ENCODE assay signal across 17 cellular contexts in the genomic region with DNA sequence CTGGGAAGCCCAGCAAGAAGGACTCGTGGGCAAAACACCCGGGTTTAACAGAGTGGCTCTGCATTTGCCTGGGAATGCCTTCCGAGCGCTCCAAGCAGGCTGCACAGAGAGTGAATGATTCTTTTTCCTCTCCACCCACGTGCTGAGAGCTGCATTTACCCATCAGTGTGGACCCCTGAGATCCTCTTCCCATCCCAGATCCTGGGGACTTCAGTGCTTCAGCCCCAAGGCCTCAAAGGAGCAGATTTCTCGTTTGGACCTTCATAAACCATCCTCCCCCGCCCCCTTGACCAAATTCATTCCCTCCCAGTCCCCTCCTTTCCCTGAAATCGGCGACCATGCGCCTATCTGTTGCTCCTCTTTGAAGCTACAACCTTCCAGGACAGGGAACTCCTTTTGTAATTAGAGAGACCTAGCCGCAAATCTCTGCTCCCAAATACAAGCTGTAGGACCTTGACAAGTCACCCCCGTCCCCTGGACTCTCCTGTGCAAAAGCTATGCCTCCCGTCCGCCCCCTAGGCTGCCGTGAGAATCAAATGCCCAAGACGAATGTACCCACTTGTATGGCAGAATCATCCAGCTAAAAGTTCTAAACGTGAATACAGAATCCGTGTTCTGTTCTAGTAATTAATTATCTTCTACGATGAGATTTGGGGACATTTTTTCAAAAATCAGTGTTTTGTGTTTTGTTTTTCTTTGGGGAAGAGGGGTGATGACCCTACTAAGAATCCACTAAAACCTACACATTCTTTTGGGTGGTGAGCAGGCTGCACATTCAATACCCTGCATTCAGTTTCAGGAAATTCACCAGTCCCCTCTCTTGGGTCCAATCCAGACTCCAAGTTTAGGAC. TPM values are rescaled to one million over a fixed set of nuclear protein-coding genes. Genes with fewer than 3 reads are reported as not detected.
"Had no signal": no experiment of that assay in that cellular context is flagged by ENCODE, and none has a peak within 500 bp of the region (broad histone marks: within the 10 kb centered on the region; RNA-seq: fewer than 3 reads in every experiment).

No MANE protein-coding gene starts in this region.

- H3K27ac Mint-ChIP-seq: activated CD4-positive, alpha-beta memory T cell treated with anti-CD3 and anti-CD28 coated beads for 36 hours; activated naive CD4-positive, alpha-beta T cell treated with anti-CD3 and anti-CD28 coated beads for 36 hours; nephron; T-helper 2 cell treated with Interferon-gamma antibody and Interleukin-4, amounts not matched to agents 5 μg/mL and 100 μg/mL, for 36 hours had no signal

- H3K36me3 Mint-ChIP-seq: activated CD4-positive, alpha-beta memory T cell treated with anti-CD3 and anti-CD28 coated beads for 36 hours had no signal

- H3K9me3 ChIP-seq: adrenal gland, prostate gland had no signal

- H3K9me3 Mint-ChIP-seq: activated CD4-positive, alpha-beta memory T cell treated with anti-CD3 and anti-CD28 coated beads for 36 hours; activated naive CD4-positive, alpha-beta T cell treated with anti-CD3 and anti-CD28 coated beads for 36 hours; nephron; T-helper 2 cell treated with Interferon-gamma antibody and Interleukin-4, amounts not matched to agents 5 μg/mL and 100 μg/mL, for 36 hours had no signal

- H3K4me1 ChIP-seq: adrenal gland, prostate gland had no signal

- H3K27ac ChIP-seq: adrenal gland, coronary artery, epithelial cell of prostate, prostate gland had no signal

- DNase-seq: activated CD4-positive, alpha-beta memory T cell treated with anti-CD3 and anti-CD28 coated beads for 36 hours; activated naive CD4-positive, alpha-beta T cell treated with anti-CD3 and anti-CD28 coated beads for 36 hours; activated T-cell treated with anti-CD3 and anti-CD28 coated beads, Interleukin-2, amount 50 U/mL, for 48 hours; adrenal gland; central memory CD4-positive, alpha-beta T cell; effector CD8-positive, alpha-beta T cell; mesenchymal stem cell; stimulated activated CD4-positive, alpha-beta T cell treated with anti-CD3 and anti-CD28 coated beads, Interleukin-12 subunit alpha, Interleukin-12 subunit beta, amount 100 ng/mL, for 4 hours; stimulated activated naive CD4-positive, alpha-beta T cell treated with Interleukin-2 at 50 U/mL for 16 hours; SW 1271 had no signal

- H3K4me3 Mint-ChIP-seq: activated CD4-positive, alpha-beta memory T cell treated with anti-CD3 and anti-CD28 coated beads for 36 hours; activated naive CD4-positive, alpha-beta T cell treated with anti-CD3 and anti-CD28 coated beads for 36 hours; nephron; T-helper 2 cell treated with Interferon-gamma antibody and Interleukin-4, amounts not matched to agents 5 μg/mL and 100 μg/mL, for 36 hours had no signal

- ATAC-seq: sciatic nerve had no signal

- H3K4me3 ChIP-seq: adrenal gland had no signal

- H3K36me3 ChIP-seq: adrenal gland, prostate gland had no signal

RNA-seq across cellular contexts. Expression of gene TBX5, which starts 8.8 kb away (rescaled TPM):
- total RNA-seq: activated CD4-positive, alpha-beta memory T cell treated with anti-CD3 and anti-CD28 coated beads for 36 hours; activated naive CD4-positive, alpha-beta T cell treated with anti-CD3 and anti-CD28 coated beads for 36 hours; omental fat pad; sciatic nerve had no signal
